ENCODE assay signal across 1 cellular context in genomic region chr4:8263397-8263796, GRCh38.
A peak's percentile ranks its signal among the peaks of the same experiment; 100 is the strongest.
TF ChIP-seq lines count a peak whose summit lies in the region.

No MANE protein-coding gene starts in this region.

TF ChIP-seq in K562, 482 proteins besides CTCF, POLR2A, EP300 and RAD21:
- TF ChIP-seq C11orf30 (IDR thresholded peaks at IDR 0.05; ENCODE audit: low read depth) (no peak), BHLHE40 (IDR thresholded peaks at IDR 0.05; ENCODE audit: low read length) (0 out of 2 replicates have a peak, but pooled peaks have one; percentile 15)
